ENCODE assay signal across 23 cellular contexts in the genomic region with DNA sequence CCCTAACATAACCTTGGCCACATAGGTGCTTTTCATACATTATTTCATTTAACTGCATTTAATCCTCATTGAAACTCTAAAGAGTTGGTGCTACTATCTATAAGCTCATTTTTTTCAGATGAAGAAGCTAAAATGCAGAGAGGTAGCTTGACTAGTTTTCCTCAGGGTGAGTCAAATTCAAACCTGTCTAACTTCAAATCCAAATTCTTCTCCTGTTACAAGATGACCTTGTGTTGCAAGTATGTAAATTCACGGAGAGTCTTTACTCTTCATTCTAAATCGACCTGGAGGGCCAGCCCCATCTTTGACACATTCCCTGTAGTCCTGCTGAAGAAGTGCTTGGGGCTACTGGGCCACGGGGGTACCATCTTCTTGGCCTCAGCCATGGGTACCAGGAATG.
"Had no signal": no experiment of that assay in that cellular context is flagged by ENCODE, and none has a peak within 500 bp of the region (broad histone marks: within the 10 kb centered on the region; RNA-seq: fewer than 3 reads in every experiment).

No MANE protein-coding gene starts in this region.

- H3K4me1 Mint-ChIP-seq: activated CD4-positive, alpha-beta T cell treated with anti-CD3 and anti-CD28 coated beads, Interleukin-2, amount 10 ng/mL, durations not matched to agents 24 days and 14 days; activated naive CD4-positive, alpha-beta T cell treated with anti-CD3 and anti-CD28 coated beads, Interleukin-2, amount 50 U/mL, for 24 hours had no signal

- H3K27me3 ChIP-seq: breast epithelium had no signal

- H3K4me1 ChIP-seq: breast epithelium had no signal

- H3K9me3 Mint-ChIP-seq: activated naive CD4-positive, alpha-beta T cell treated with anti-CD3 and anti-CD28 coated beads, Interleukin-2, amount 50 U/mL, for 24 hours; activated T-cell treated with anti-CD3 and anti-CD28 coated beads, Interleukin-2, amount 50 U/mL, for 24 hours; activated T-helper 1 cell treated with anti-CD3 and anti-CD28 coated beads, Interleukin-12 subunit alpha, Interleukin-12 subunit beta, Interleukin-2, Interleukin-4 antibody, amounts not matched to agents 30 ng/mL and 10 ng/mL and 1 ng/mL, durations not matched to agents 14 hours and 24 hours and 36 hours had no signal

- H3K36me3 ChIP-seq: breast epithelium had no signal

- H3K4me3 ChIP-seq: breast epithelium had no signal

- H3K36me3 Mint-ChIP-seq: activated CD8-positive, alpha-beta memory T cell treated with anti-CD3 and anti-CD28 coated beads, Interleukin-2, amount 10 ng/mL, durations not matched to agents 7 days and 5 days; activated naive CD4-positive, alpha-beta T cell treated with anti-CD3 and anti-CD28 coated beads, Interleukin-2, amount 50 U/mL, for 24 hours had no signal

- H3K27me3 Mint-ChIP-seq: activated B cell treated with CpG ODN at 0.5 μM for 24 hours had no signal

- DNase-seq: activated B cell treated with CpG ODN at 0.5 μM for 24 hours; activated CD4-positive, alpha-beta T cell treated with anti-CD3 and anti-CD28 coated beads for 1 hour; activated CD4-positive, alpha-beta T cell treated with anti-CD3 and anti-CD28 coated beads, Interleukin-2, amount 10 ng/mL, durations not matched to agents 24 days and 14 days; activated CD4-positive, alpha-beta T cell treated with anti-CD3 and anti-CD28 coated beads, Interleukin-2, amount 50 U/mL, for 48 hours; activated CD8-positive, alpha-beta memory T cell treated with anti-CD3 and anti-CD28 coated beads, Interleukin-2, amount 10 ng/mL, durations not matched to agents 7 days and 5 days; activated effector memory CD4-positive, alpha-beta T cell treated with Interleukin-2 at 50 U/mL for 16 hours; activated naive CD4-positive, alpha-beta T cell; activated T-cell treated with anti-CD3 and anti-CD28 coated beads, Interleukin-2, amount 50 U/mL, for 24 hours; aorta; MM.1S; NCI-H1105; NCI-H1436; NCI-H1694 treated with DMSO at 0.1 percent for 48 hours; NCI-H2029 treated with DMSO at 0.1 percent for 48 hours; NCI-H345; NCI-H510A; NK-92 treated with Interleukin-12 subunit alpha and Interleukin-12 subunit beta, amount 100 ng/mL, for 24 hours; SIG-M5; T-helper 2 cell; T1000 had no signal

- H3K9me3 ChIP-seq: breast epithelium had no signal

- ATAC-seq: activated CD8-positive, alpha-beta memory T cell treated with anti-CD3 and anti-CD28 coated beads, Interleukin-2, amount 10 ng/mL, durations not matched to agents 7 days and 5 days had no signal

- H3K4me3 Mint-ChIP-seq: activated B cell treated with CpG ODN at 0.5 μM for 24 hours; activated CD4-positive, alpha-beta T cell treated with anti-CD3 and anti-CD28 coated beads, Interleukin-2, amount 10 ng/mL, durations not matched to agents 24 days and 14 days; activated CD8-positive, alpha-beta memory T cell treated with anti-CD3 and anti-CD28 coated beads, Interleukin-2, amount 10 ng/mL, durations not matched to agents 7 days and 5 days; activated naive CD4-positive, alpha-beta T cell treated with anti-CD3 and anti-CD28 coated beads, Interleukin-2, amount 50 U/mL, for 24 hours; activated T-cell treated with anti-CD3 and anti-CD28 coated beads, Interleukin-2, amount 50 U/mL, for 24 hours; activated T-helper 1 cell treated with anti-CD3 and anti-CD28 coated beads, Interleukin-12 subunit alpha, Interleukin-12 subunit beta, Interleukin-2, Interleukin-4 antibody, amounts not matched to agents 30 ng/mL and 10 ng/mL and 1 ng/mL, durations not matched to agents 14 hours and 24 hours and 36 hours had no signal

- H3K27ac Mint-ChIP-seq: activated B cell treated with CpG ODN at 0.5 μM for 24 hours; activated CD4-positive, alpha-beta T cell treated with anti-CD3 and anti-CD28 coated beads, Interleukin-2, amount 10 ng/mL, durations not matched to agents 24 days and 14 days; activated CD8-positive, alpha-beta memory T cell treated with anti-CD3 and anti-CD28 coated beads, Interleukin-2, amount 10 ng/mL, durations not matched to agents 7 days and 5 days; activated naive CD4-positive, alpha-beta T cell treated with anti-CD3 and anti-CD28 coated beads, Interleukin-2, amount 50 U/mL, for 24 hours; activated T-cell treated with anti-CD3 and anti-CD28 coated beads, Interleukin-2, amount 50 U/mL, for 24 hours; activated T-helper 1 cell treated with anti-CD3 and anti-CD28 coated beads, Interleukin-12 subunit alpha, Interleukin-12 subunit beta, Interleukin-2, Interleukin-4 antibody, amounts not matched to agents 30 ng/mL and 10 ng/mL and 1 ng/mL, durations not matched to agents 14 hours and 24 hours and 36 hours had no signal
